30 cellular contexts compared by ENCODE assay signal in the genomic region with DNA sequence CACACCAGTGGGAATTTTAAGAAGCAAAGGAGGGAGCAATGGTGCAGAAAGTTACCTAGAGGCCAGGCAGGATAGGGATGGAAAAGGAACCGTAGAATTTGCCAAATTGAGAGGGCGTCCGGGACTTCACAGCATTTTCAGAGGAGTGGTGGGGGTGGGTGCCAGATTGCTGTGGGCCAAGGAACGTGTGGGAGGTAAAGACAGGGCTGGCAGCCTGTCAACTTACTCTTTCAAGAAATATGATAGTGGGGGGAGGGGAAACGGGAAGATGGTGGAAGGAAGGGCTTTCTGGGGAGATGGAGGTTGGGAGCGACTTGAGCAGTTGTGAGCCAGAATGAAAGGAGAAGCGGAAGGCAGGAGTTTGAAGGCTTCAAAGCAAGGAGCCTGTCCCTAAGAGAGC. TPM values are rescaled to one million over a fixed set of nuclear protein-coding genes. Genes with fewer than 3 reads are reported as not detected.
"Had no signal": no experiment of that assay in that cellular context is flagged by ENCODE, and none has a peak within 500 bp of the region (broad histone marks: within the 10 kb centered on the region; RNA-seq: fewer than 3 reads in every experiment).

No MANE protein-coding gene starts in this region.

- H3K27me3 ChIP-seq: foreskin keratinocyte had no signal

- H3K4me3 Mint-ChIP-seq: memory B cell; naive thymus-derived CD4-positive, alpha-beta T cell; stimulated activated naive CD8-positive, alpha-beta T cell treated with anti-CD3 and anti-CD28 coated beads, Interleukin-15, amount 100 ng/mL, for 72 hours had no signal

- H3K36me3 ChIP-seq: esophagus muscularis mucosa, gastroesophageal sphincter, heart left ventricle, neutrophil, suprapubic skin, transverse colon had no signal

- H3K4me2 ChIP-seq: hepatocyte, smooth muscle cell had no signal

- H3K27ac Mint-ChIP-seq: memory B cell; naive thymus-derived CD4-positive, alpha-beta T cell; progenitor cell of endocrine pancreas; stimulated activated naive CD8-positive, alpha-beta T cell treated with anti-CD3 and anti-CD28 coated beads, Interleukin-15, amount 100 ng/mL, for 72 hours had no signal

- H3K9ac ChIP-seq: parathyroid adenoma had no signal

- ATAC-seq: foreskin keratinocyte; gastroesophageal sphincter; heart left ventricle; left colon; naive thymus-derived CD4-positive, alpha-beta T cell; sciatic nerve; stimulated activated naive CD8-positive, alpha-beta T cell treated with anti-CD3 and anti-CD28 coated beads, Interleukin-15, amount 100 ng/mL, for 72 hours had no signal

- H3K4me1 Mint-ChIP-seq: memory B cell; stimulated activated naive CD8-positive, alpha-beta T cell treated with anti-CD3 and anti-CD28 coated beads, Interleukin-15, amount 100 ng/mL, for 72 hours had no signal

- DNase-seq: dermis blood vessel endothelial cell; effector memory CD4-positive, alpha-beta T cell; foreskin keratinocyte; heart left ventricle; left colon; midbrain; naive thymus-derived CD4-positive, alpha-beta T cell; stimulated activated CD4-positive, alpha-beta T cell treated with anti-CD3 and anti-CD28 coated beads, Interleukin-12 subunit alpha, Interleukin-12 subunit beta, amount 100 ng/mL, for 4 hours; stimulated activated CD4-positive, alpha-beta T cell treated with anti-CD3 and anti-CD28 coated beads, Interleukin-1b, Interleukin-23, amount 100 ng/mL, for 48 hours; stimulated activated CD4-positive, alpha-beta T cell treated with anti-CD3 and anti-CD28 coated beads, Interleukin-4, amount 100 ng/mL, for 1 hour; stimulated activated CD8-positive, alpha-beta memory T cell treated with anti-CD3 and anti-CD28 coated beads, Interleukin-4, amount 100 ng/mL, for 48 hours; stimulated activated naive CD4-positive, alpha-beta T cell; stimulated activated naive CD8-positive, alpha-beta T cell treated with anti-CD3 and anti-CD28 coated beads, Interleukin-15, amount 100 ng/mL, for 72 hours; transverse colon had no signal

- H3K9me3 ChIP-seq: esophagus muscularis mucosa, gastroesophageal sphincter, heart left ventricle, neutrophil, suprapubic skin, transverse colon had no signal

- H2AFZ ChIP-seq: hepatocyte, parathyroid adenoma had no signal

- H3K36me3 Mint-ChIP-seq: memory B cell had no signal

- H3K79me2 ChIP-seq: hepatocyte, parathyroid adenoma had no signal

- H3K4me1 ChIP-seq: foreskin keratinocyte, parathyroid adenoma, transverse colon had no signal

- H3K9me3 Mint-ChIP-seq: memory B cell; stimulated activated naive CD8-positive, alpha-beta T cell treated with anti-CD3 and anti-CD28 coated beads, Interleukin-15, amount 100 ng/mL, for 72 hours had no signal

- H3K4me3 ChIP-seq: coronary artery, esophagus muscularis mucosa, gastroesophageal sphincter, heart left ventricle, hepatocyte, lung, smooth muscle cell, suprapubic skin, transverse colon had no signal

- H3K27ac ChIP-seq: coronary artery, esophagus muscularis mucosa, foreskin keratinocyte, gastroesophageal sphincter, heart left ventricle, hepatocyte, neutrophil, parathyroid adenoma, suprapubic skin, transverse colon had no signal

RNA-seq across cellular contexts. Expression of gene SLC6A11, which starts 1.4 kb away (rescaled TPM):
- total RNA-seq: dermis blood vessel endothelial cell; endothelial cell of umbilical vein; epithelial cell of proximal tubule; esophagus muscularis mucosa; fibroblast of lung; heart left ventricle; naive thymus-derived CD4-positive, alpha-beta T cell; osteoblast; smooth muscle cell; transverse colon had no signal
